ENCODE assay signal across 21 cellular contexts in genomic region chr2:8006626-8007025, GRCh38.
DNase-seq lines count a peak whose midpoint lies in the region; ATAC-seq, FAIRE-seq and TF ChIP-seq lines count a peak whose summit lies in the region.
"Had no signal": no experiment of that assay in that cellular context is flagged by ENCODE, and none has a peak within 500 bp of the region (broad histone marks: within the 10 kb centered on the region; RNA-seq: fewer than 3 reads in every experiment).

No MANE protein-coding gene starts in this region.

- no TSS peak for BruUV-seq in GM12878 (replicated peaks; lab: Mats Ljungman, UMichigan)

- TF ChIP-seq POLR2A in GM12878 (IDR thresholded peaks at IDR 0.05; ENCODE audit: low read depth, low read length): no peak

- TF ChIP-seq EP300 in SK-N-SH (IDR thresholded peaks at IDR 0.05; ENCODE audit: borderline replicate concordance in 1 of 2, low read depth in 1 of 2, low read length in 1 of 2) (no peak), GM12878 (IDR thresholded peaks at IDR 0.05; ENCODE audit: borderline replicate concordance in 1 of 2, control insufficient read depth in 1 of 2, low read depth in 2 of 2, low read length in 2 of 2) (no peak)

- H2AFZ ChIP-seq in SK-N-SH (ENCODE audit: low read depth) (peak overlapping the region; percentile 59), GM23248 (peak overlapping the region; percentile 27; the same call in 1 of the 2 replicates), GM12878 (ENCODE audit: control insufficient read depth, low read depth, low read length) (no peak overlapping the region), osteoblast (ENCODE audit: low read length) (peak overlapping the region; percentile 61)

- in situ Hi-C loops in GM23248 (cut with MboI): loop anchor here (25.0 kb wide), 1 partner anchor 681 kb away; the partner anchor contains the start of gene ID2
- in situ Hi-C loops in GM12878 (cut with MboI): no loop called here

- DNase-seq in SK-N-SH: no peak
- DNase-seq in GM23248: peak; percentile 25
- DNase-seq in GM12878 (ENCODE audit: low read depth, low spot score): no peak
- no peak for DNase-seq in osteoblast (ENCODE audit: insufficient read length, low spot score, missing footprints)
- no peak for DNase-seq in RPMI8226
- no peak for DNase-seq in activated T-cell treated with anti-CD3 and anti-CD28 coated beads, Interleukin-2, amount 50 U/mL, for 1 hour
- DNase-seq: BE2C; CD8-positive, alpha-beta memory T cell; DMS79 treated with DMSO at 0.1 percent for 48 hours; GF-D8; H9; NCI-H1417 treated with DMSO at 0.1 percent for 48 hours; NCI-H2029 treated with DMSO at 0.1 percent for 48 hours; NCI-H2171 treated with DMSO at 0.1 percent for 48 hours; NCI-H82 had no signal

- no peak for FAIRE-seq in GM12878 (lab: Jason Lieb, UNC)
- FAIRE-seq: GM12892, HTR-8/SVneo had no signal

- H3K36me3 ChIP-seq in SK-N-SH (replicated peaks in 1 of 2; ENCODE audit: control insufficient read depth in 1 of 2, insufficient read depth in 2 of 2, low read length in 1 of 2) (no peaks in the 10 kb centered on the region), GM23248 (ENCODE audit: low read depth) (no peaks in the 10 kb centered on the region), GM12878 (ENCODE audit: control insufficient read depth in 2 of 2, insufficient read depth in 2 of 2, low read length in 1 of 2) (no peaks in the 10 kb centered on the region), osteoblast (ENCODE audit: insufficient read depth, low read length) (no peaks in the 10 kb centered on the region)
- H3K36me3 ChIP-seq: BE2C had no signal

- H3K79me2 ChIP-seq in SK-N-SH (ENCODE audit: insufficient read depth): no peaks in the 10 kb centered on the region
- H3K79me2 ChIP-seq in GM23248 (ENCODE audit: insufficient read depth): no peaks in the 10 kb centered on the region
- H3K79me2 ChIP-seq in GM12878 (ENCODE audit: control insufficient read depth, insufficient read depth, low read length): no peaks in the 10 kb centered on the region
- H3K79me2 ChIP-seq in osteoblast (ENCODE audit: insufficient read depth, low read length): no peaks in the 10 kb centered on the region

- H4K20me1 ChIP-seq in SK-N-SH (ENCODE audit: insufficient read depth) (no peaks in the 10 kb centered on the region), GM23248 (ENCODE audit: insufficient read depth) (no peaks in the 10 kb centered on the region), GM12878 (ENCODE audit: control insufficient read depth, insufficient read depth) (no peaks in the 10 kb centered on the region), osteoblast (ENCODE audit: insufficient read depth, low read length) (no peaks in the 10 kb centered on the region)

- H3K27me3 ChIP-seq in SK-N-SH (ENCODE audit: insufficient read depth) (no peaks in the 10 kb centered on the region), GM23248 (replicated peaks; ENCODE audit: insufficient read depth) (no peaks in the 10 kb centered on the region), GM12878 (replicated peaks in 1 of 2; ENCODE audit: control insufficient read depth in 2 of 2, insufficient read depth in 2 of 2, low read length in 1 of 2) (no peaks in the 10 kb centered on the region), osteoblast (ENCODE audit: insufficient read depth, low read length) (no peaks in the 10 kb centered on the region)
- H3K27me3 ChIP-seq: BE2C had no signal

- no peak overlapping the region for H3K9ac ChIP-seq in SK-N-SH
- H3K9ac ChIP-seq in GM23248: 0 out of 2 replicates have a peak overlapping the region, but pooled peaks have one; percentile 2
- H3K9ac ChIP-seq in GM12878 (ENCODE audit: control insufficient read depth, insufficient read depth, low read length): no peak overlapping the region

- no peaks in the 10 kb centered on the region for H3K9me2 ChIP-seq in SK-N-SH
- no peaks in the 10 kb centered on the region for H3K9me2 ChIP-seq in GM23248 (ENCODE audit: insufficient read depth)

- 56% methylated on average over 3 of the region's 3 CpGs for WGBS in SK-N-SH (ENCODE audit: low lambda C conversion rate)
- WGBS in GM23248 (ENCODE audit: low coverage in 1 of 2, low lambda C conversion rate in 2 of 2, missing lambda C conversion rate in 2 of 2), 2 experiments: 90 to 98% methylated on average over 3 of the region's 3 CpGs
- 0% methylated on average over 3 of the region's 3 CpGs for whole genome bisulfite sequencing in GM12878 (ENCODE audit: insufficient coverage, insufficient replicate concordance, low lambda C conversion rate, missing lambda C conversion rate)

- H3F3A ChIP-seq in SK-N-SH (replicated peaks; ENCODE audit: insufficient read depth): peaks cover 13% of the 10 kb centered on the region
- H3F3A ChIP-seq in GM23248 (ENCODE audit: insufficient read depth): peaks cover 21% of the 10 kb centered on the region

- POLR2A ChIA-PET in SK-N-SH (lab: Yijun Ruan, JAX): no interaction called here
- POLR2A ChIA-PET in GM12878 (lab: Charles Lee): interaction anchor here (0.6 kb wide), 2 partner anchors 24 to 126 kb away, joined by 3 to 4 read pairs; no protein-coding TSS in a partner anchor

- SMC1A ChIA-PET in GM12878 (lab: Charles Lee; ENCODE audit: uncharacterized antibody, unreplicated experiment): interaction anchor here (0.6 to 1.5 kb wide), 4 partner anchors 10 to 299 kb away, joined by 3 to 4 read pairs (median 3); no protein-coding TSS in a partner anchor

- H3K27ac ChIP-seq in SK-N-SH (ENCODE audit: low read depth in 2 of 2, low read length in 1 of 2) (no peak overlapping the region), GM23248 (peak overlapping the region; percentile 60), GM12878 (ENCODE audit: control insufficient read depth, insufficient read depth) (no peak overlapping the region), osteoblast (ENCODE audit: low read depth, low read length) (no peak overlapping the region)
- H3K27ac ChIP-seq: 22Rv1, HL-60 had no signal

- H3K4me1 ChIP-seq in SK-N-SH (ENCODE audit: control insufficient read depth in 1 of 2, insufficient read depth in 2 of 2, low read depth in 1 of 2, low read length in 1 of 2) (peaks cover 15% of the 10 kb centered on the region in 2 experiments; a peak in 3 of 4 replicates), GM23248 (ENCODE audit: insufficient read depth) (peaks cover 37% of the 10 kb centered on the region), GM12878 (ENCODE audit: control insufficient read depth, insufficient read depth, low read length) (peaks cover 4% of the 10 kb centered on the region; the same call in 1 of the 2 replicates), osteoblast (ENCODE audit: insufficient read depth, low read length) (peaks cover 28% of the 10 kb centered on the region)

- no peak for TF ChIP-seq CTCF in SK-N-SH (IDR thresholded peaks at IDR 0.05)
- no peak for TF ChIP-seq CTCF in GM12878 (IDR thresholded peaks at IDR 0.05 in 2 of 3, conservative IDR thresholded peaks at IDR 0.05 in 1 of 3; ENCODE audit: control insufficient read depth in 2 of 3, extremely low read depth in 1 of 3, insufficient read depth in 1 of 3, low read depth in 3 of 3, low read length in 3 of 3)
- TF ChIP-seq CTCF in osteoblast (IDR thresholded peaks at IDR 0.05; ENCODE audit: extremely low read depth, low read depth, low read length): no peak

- CTCF ChIA-PET in SK-N-SH (lab: Yijun Ruan, JAX) (interaction anchor here (0.7 to 1.5 kb wide), 4 partner anchors 10 to 281 kb away, joined by 3 to 6 read pairs (median 3); no protein-coding TSS in a partner anchor), GM12878 (lab: Yijun Ruan, JAX) (interaction anchor here (0.6 kb wide), 1 partner anchor 15 kb away, joined by 3 read pairs; no protein-coding TSS in a partner anchor)

- intact Hi-C loops in GM12878 (cut with micrococcal nuclease; ENCODE audit: unreplicated experiment): loop anchor here (10.0 kb wide), 1 partner anchor 802 kb away; no protein-coding TSS in a partner anchor

- TF ChIP-seq RAD21 in SK-N-SH (IDR thresholded peaks at IDR 0.05; ENCODE audit: low read length): no peak
- TF ChIP-seq RAD21 in GM12878 (IDR thresholded peaks at IDR 0.05; ENCODE audit: insufficient read depth, low read depth, low read length): no peak

- H3K4me2 ChIP-seq in SK-N-SH: no peak overlapping the region
- peak overlapping the region; percentile 32 for H3K4me2 ChIP-seq in GM23248 (ENCODE audit: unreplicated experiment)
- H3K4me2 ChIP-seq in GM12878 (ENCODE audit: control insufficient read depth, insufficient read depth): no peak overlapping the region
- H3K4me2 ChIP-seq in osteoblast (ENCODE audit: insufficient read depth, low read length): no peak overlapping the region

- ATAC-seq in SK-N-SH treated with all-trans-retinoic acid at 6 μM for 48 hours (no peak; the same call in 2 of the 3 replicates), GM12878 (no peak), HG02938 (IDR thresholded peaks at IDR 0.05; ENCODE audit: unreplicated experiment) (no peak)

- RAD21 ChIA-PET in GM12878 (lab: Charles Lee; ENCODE audit: unreplicated experiment): interaction anchor here (1.5 kb wide), 1 partner anchor 81 kb away, joined by 3 read pairs; no protein-coding TSS in a partner anchor

- H3K9me3 ChIP-seq in SK-N-SH (no peaks in the 10 kb centered on the region), GM23248 (ENCODE audit: low read depth) (no peaks in the 10 kb centered on the region), GM12878 (replicated peaks; ENCODE audit: control insufficient read depth, insufficient read depth, low read length) (no peaks in the 10 kb centered on the region; the same call in 2 of the 3 replicates), osteoblast (ENCODE audit: low read depth, low read length) (no peaks in the 10 kb centered on the region)
- H3K9me3 ChIP-seq: BE2C had no signal

- H3K4me3 ChIP-seq in SK-N-SH (ENCODE audit: low read depth in 2 of 2, low read length in 1 of 2): no peak overlapping the region
- no peak overlapping the region for H3K4me3 ChIP-seq in GM23248
- H3K4me3 ChIP-seq in GM12878: no peak overlapping the region
- no peak overlapping the region for H3K4me3 ChIP-seq in osteoblast (ENCODE audit: insufficient read depth, low read length)

TF ChIP-seq in SK-N-SH treated with all-trans-retinoic acid at 6 μM for 48 hours, 23 proteins besides CTCF, POLR2A, EP300 and RAD21 (continues in another document):
- TF ChIP-seq SNAI2 (CRISPR knock-in tag; IDR thresholded peaks at IDR 0.05) (no peak), ZNF565 (CRISPR knock-in tag; conservative IDR thresholded peaks at IDR 0.05; ENCODE audit: low read depth) (no peak), GLIS3 (CRISPR knock-in tag; IDR thresholded peaks at IDR 0.05) (no peak), RARB (CRISPR knock-in tag; IDR thresholded peaks at IDR 0.05) (no peak)

TF ChIP-seq in GM12878, 131 proteins besides CTCF, POLR2A, EP300 and RAD21:
- 0 out of 2 replicates have a peak, but pooled peaks have one; percentile 50 for TF ChIP-seq HDGF (IDR thresholded peaks at IDR 0.05)
- TF ChIP-seq SMC3 (IDR thresholded peaks at IDR 0.05; ENCODE audit: borderline replicate concordance, low read length): no peak
